Comparison of ENCODE assay signal across 3 cellular contexts in genomic region chr3:186633481-186633880, GRCh38.
TF ChIP-seq lines count a peak whose summit lies in the region.

No MANE protein-coding gene starts in this region.

TF ChIP-seq in Ishikawa, 13 proteins besides CTCF, POLR2A, EP300 and RAD21:
- TF ChIP-seq CEBPB (IDR thresholded peaks at IDR 0.05) = peak; percentile 70
- no peak for TF ChIP-seq EGR1 (IDR thresholded peaks at IDR 0.05)
TF ChIP-seq in Ishikawa: peak in this region for 1.

TF ChIP-seq in H1, 55 proteins besides CTCF, POLR2A, EP300 and RAD21:
- no peak for TF ChIP-seq CTBP2 (IDR thresholded peaks at IDR 0.05; ENCODE audit: borderline replicate concordance, insufficient read depth, insufficient read length, low read length)
- TF ChIP-seq CEBPB (IDR thresholded peaks at IDR 0.05; ENCODE audit: low read depth, low read length) = peak; percentile 71; the same call in 1 of the 2 replicates

TF ChIP-seq in liver, 16 proteins besides CTCF, POLR2A, EP300 and RAD21:
- no peak for TF ChIP-seq GABPA (IDR thresholded peaks at IDR 0.05 in 1 of 2, conservative IDR thresholded peaks at IDR 0.05 in 1 of 2)
- no peak for TF ChIP-seq REST (IDR thresholded peaks at IDR 0.05)
- peak; percentile 39 for TF ChIP-seq FOXA2 (IDR thresholded peaks at IDR 0.05)
- no peak for TF ChIP-seq MAX (IDR thresholded peaks at IDR 0.05)
- no peak for TF ChIP-seq EGR1 (IDR thresholded peaks at IDR 0.05; ENCODE audit: low read depth in 2 of 2)
- TF ChIP-seq SP1 (IDR thresholded peaks at IDR 0.05) = no peak
- peak; percentile 17 for TF ChIP-seq FOXA1 (IDR thresholded peaks at IDR 0.05)
- TF ChIP-seq NR2F2 (IDR thresholded peaks at IDR 0.05) = no peak
- TF ChIP-seq HNF4G (IDR thresholded peaks at IDR 0.05) = no peak
- no peak for TF ChIP-seq ATF3 (IDR thresholded peaks at IDR 0.05)
- TF ChIP-seq TAF1 (conservative IDR thresholded peaks at IDR 0.05) = no peak
- TF ChIP-seq RXRA (IDR thresholded peaks at IDR 0.05) = peak; percentile 42 to 73
- no peak for TF ChIP-seq YY1 (IDR thresholded peaks at IDR 0.05)
- peak in 1 of 2 donors; percentile 67 for TF ChIP-seq JUND (IDR thresholded peaks at IDR 0.05)
- no peak for TF ChIP-seq ZBTB33 (IDR thresholded peaks at IDR 0.05)
- TF ChIP-seq HNF4A (conservative IDR thresholded peaks at IDR 0.05) = peak in 1 of 2 donors; percentile 56
TF ChIP-seq in liver: peak in this region for 5.
